8 cellular contexts compared by ENCODE assay signal in the genomic region with DNA sequence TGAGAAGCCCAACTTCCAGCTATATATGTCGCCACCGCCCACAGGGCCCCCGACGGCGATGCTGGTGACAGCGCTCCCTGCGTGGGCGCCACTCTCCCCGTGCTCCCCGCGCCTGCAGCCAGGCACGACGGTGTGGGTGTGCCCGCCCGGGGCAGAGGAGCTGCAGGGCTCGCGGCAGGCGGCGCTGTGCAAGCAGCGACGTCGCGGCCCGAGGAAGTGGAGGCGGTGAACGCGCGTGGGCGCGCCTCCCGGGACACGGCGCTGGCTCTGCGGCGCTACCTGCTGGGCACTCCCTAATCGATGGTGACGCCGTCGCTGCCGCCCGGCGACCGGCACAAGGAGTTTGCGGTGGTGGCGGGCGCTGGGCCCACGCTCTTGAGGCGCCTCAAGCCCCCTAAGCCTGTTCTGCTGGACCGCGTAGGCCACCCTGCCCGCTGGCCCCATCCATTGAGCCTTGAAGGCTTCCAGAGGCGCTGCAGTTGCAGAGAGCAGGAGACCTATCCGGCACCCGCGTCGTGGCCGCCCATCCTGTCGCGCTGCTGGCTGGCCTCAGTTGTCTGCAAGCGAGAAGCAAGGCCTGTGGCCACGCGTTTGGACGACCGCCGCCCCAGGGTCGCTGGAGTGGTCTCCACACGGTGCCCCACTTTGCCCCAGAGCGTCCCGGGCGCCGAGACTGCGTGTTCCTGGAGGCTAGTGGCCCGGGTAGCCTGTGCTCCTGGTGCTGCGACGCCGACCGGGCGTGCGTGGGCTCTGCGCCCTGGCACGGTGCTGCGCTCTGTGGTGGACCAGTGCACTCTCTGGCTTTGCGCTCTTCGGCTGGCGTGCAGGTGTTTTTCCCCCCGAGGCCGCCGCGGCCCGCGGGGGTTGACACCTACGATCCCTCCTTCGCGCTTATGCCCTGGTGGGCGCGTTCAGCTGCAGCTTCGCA. TPM values are rescaled to one million over a fixed set of nuclear protein-coding genes. Genes with fewer than 3 reads are reported as not detected.
DNase-seq lines count a peak whose midpoint lies in the region; FAIRE-seq and TF ChIP-seq lines count a peak whose summit lies in the region.

No MANE protein-coding gene starts in this region.

- no peak for TF ChIP-seq POLR2A in breast epithelium (IDR thresholded peaks at IDR 0.05)

- 12 to 22% (median 19%) methylated on average over 80 to 97 of the region's 97 CpGs for WGBS in small intestine, 3 donors

- H3K9me3 ChIP-seq in breast epithelium (no peaks in the 10 kb centered on the region), small intestine (ENCODE audit: control insufficient read depth, low read depth) (no peaks in the 10 kb centered on the region)

- intact Hi-C loops in breast epithelium (cut with DNase I; ENCODE audit: low total_unique reads) (no loop called here), MCF 10A (cut with micrococcal nuclease) (no loop called here)

- BruUV-seq in MCF 10A (replicated peaks; lab: Mats Ljungman, UMichigan), result no TSS peak

- H3K27me3 Mint-ChIP-seq in MCF 10A (ENCODE audit: insufficient read depth, unreplicated experiment) (peaks cover 34% of the 10 kb centered on the region), glutamatergic neuron (ENCODE audit: unreplicated experiment) (peaks cover 14% of the 10 kb centered on the region)

- POLR2A ChIA-PET in MCF 10A (lab: Yijun Ruan, JAX), result no interaction called here

- H3K27me3 ChIP-seq in breast epithelium, result peaks cover 7 to 44% of the 10 kb centered on the region in 2 donors
- H3K27me3 ChIP-seq in small intestine (ENCODE audit: control insufficient read depth in 2 of 2, insufficient read depth in 2 of 2, low read length in 2 of 2), result peaks cover 0 to 7% of the 10 kb centered on the region in 2 donors

- H3K9me3 Mint-ChIP-seq in MCF 10A (ENCODE audit: unreplicated experiment) (no peaks in the 10 kb centered on the region), glutamatergic neuron (ENCODE audit: unreplicated experiment) (peaks cover 2% of the 10 kb centered on the region)

- H3K4me1 Mint-ChIP-seq in MCF 10A (ENCODE audit: insufficient read depth, unreplicated experiment) (no peaks in the 10 kb centered on the region), glutamatergic neuron (ENCODE audit: low read depth, unreplicated experiment) (no peaks in the 10 kb centered on the region)

- H3K36me3 ChIP-seq in breast epithelium (no peaks in the 10 kb centered on the region), small intestine (ENCODE audit: control insufficient read depth in 2 of 2, insufficient read depth in 2 of 2, low read length in 2 of 2) (no peaks in the 10 kb centered on the region)

- H3K36me3 Mint-ChIP-seq in MCF 10A (ENCODE audit: insufficient read depth, unreplicated experiment) (no peaks in the 10 kb centered on the region), glutamatergic neuron (ENCODE audit: unreplicated experiment) (peaks cover 4% of the 10 kb centered on the region)

- no peak for DNase-seq in breast epithelium (ENCODE audit: low spot score in 2 of 2)
- no peak for DNase-seq in MCF 10A (ENCODE audit: unreplicated experiment)
- DNase-seq in activated T-cell treated with anti-CD3 and anti-CD28 coated beads for 4 hours, result peak; percentile 84
- peak; percentile 40 for DNase-seq in glutamatergic neuron
- DNase-seq in small intestine, result peak; percentile 40
- no peak for DNase-seq in 8988T
- DNase-seq in islet precursor cell, result no peak
- no peak for DNase-seq in SHP77 (lab: John Stamatoyannopoulos, UW)

- H3K4me1 ChIP-seq in breast epithelium (no peaks in the 10 kb centered on the region), small intestine (ENCODE audit: control insufficient read depth in 2 of 2, insufficient read depth in 1 of 2, low read depth in 1 of 2, low read length in 1 of 2) (no peaks in the 10 kb centered on the region)

- H3K27ac ChIP-seq in breast epithelium, result no peak overlapping the region
- no peak overlapping the region for H3K27ac ChIP-seq in small intestine (ENCODE audit: low read depth in 1 of 2, low read length in 1 of 2)

- no peak for FAIRE-seq in small intestine (lab: Jason Lieb, UNC)

- CTCF ChIA-PET in MCF 10A (lab: Yijun Ruan, JAX), result no interaction called here

- TF ChIP-seq CTCF in breast epithelium (IDR thresholded peaks at IDR 0.05) (no peak), MCF 10A (IDR thresholded peaks at IDR 0.05; ENCODE audit: unreplicated experiment) (no peak), glutamatergic neuron (IDR thresholded peaks at IDR 0.05; ENCODE audit: partially characterized antibody, unreplicated experiment) (peak; percentile 17)

- H3K27ac Mint-ChIP-seq in MCF 10A (ENCODE audit: low read depth, unreplicated experiment), result no peak overlapping the region
- H3K27ac Mint-ChIP-seq in glutamatergic neuron (ENCODE audit: unreplicated experiment), result no peak overlapping the region

- H3K4me3 ChIP-seq in breast epithelium, result peak overlapping the region in 2 of 3 donors; percentile 23 to 45
- H3K4me3 ChIP-seq in small intestine (ENCODE audit: low read depth in 1 of 2, low read length in 2 of 2), result peak overlapping the region in 1 of 2 donors; percentile 32

- H3K4me3 Mint-ChIP-seq in MCF 10A (ENCODE audit: unreplicated experiment), result no peak overlapping the region
- no peak overlapping the region for H3K4me3 Mint-ChIP-seq in glutamatergic neuron (ENCODE audit: unreplicated experiment)

RNA-seq across cellular contexts. Expression of gene LRFN3, which starts 23.1 kb away (rescaled TPM):
- total RNA-seq in breast epithelium (1 to 10 TPM; 5.2 to 6.7 (median 5.4) TPM), MCF 10A (2022) (7.4 and 10.1 TPM in 2 replicates), glutamatergic neuron (ENCODE audit: unreplicated experiment) (40.6 TPM)
- polyA plus RNA-seq in small intestine, result 10 to 100 TPM in 1 of 3 donors, 1 to 10 TPM in 2; 3.5 to 11.4 (median 6.0) TPM

RNA-seq across cellular contexts. Expression of gene SDHAF1, which starts 35.7 kb away (rescaled TPM):
- total RNA-seq in breast epithelium (10 to 100 TPM; 47.5 to 58.8 (median 48.8) TPM), MCF 10A (2022) (14.4 and 15.0 TPM in 2 replicates), glutamatergic neuron (ENCODE audit: unreplicated experiment) (17.7 TPM)
- polyA plus RNA-seq in small intestine, result 10 to 100 TPM; 28.4 to 58.4 (median 44.5) TPM

RNA-seq across cellular contexts. Expression of gene SYNE4, which starts 49.3 kb away (rescaled TPM):
- total RNA-seq in breast epithelium (10 to 100 TPM in 1 of 3 donors, 1 to 10 TPM in 1, under 1 TPM in 1; 0.16 to 15.5 (median 9.5) TPM), MCF 10A (2022) (0.14 and 0.91 TPM in 2 replicates), glutamatergic neuron (ENCODE audit: unreplicated experiment) (2.0 TPM)
- 1 to 10 TPM; 3.0 to 4.1 (median 3.4) TPM for polyA plus RNA-seq in small intestine

RNA-seq across cellular contexts. Expression of gene TYROBP, which starts 51.2 kb away (rescaled TPM):
- total RNA-seq in breast epithelium (100 to 1,000 TPM in 2 of 3 donors, 10 to 100 TPM in 1; 56.4 to 239 (median 112) TPM), MCF 10A (2022) (not detected in 2 replicates), glutamatergic neuron (ENCODE audit: unreplicated experiment) (not detected)
- 100 to 1,000 TPM in 1 of 3 donors, 10 to 100 TPM in 2; 15.9 to 128 (median 87.2) TPM for polyA plus RNA-seq in small intestine

RNA-seq across cellular contexts. Expression of gene ALKBH6, which starts 54.7 kb away (rescaled TPM):
- total RNA-seq in breast epithelium (10 to 100 TPM; 18.0 to 23.0 (median 20.3) TPM), MCF 10A (2022) (16.5 and 20.9 TPM in 2 replicates), glutamatergic neuron (ENCODE audit: unreplicated experiment) (29.5 TPM)
- polyA plus RNA-seq in small intestine, result 10 to 100 TPM; 14.3 to 19.7 (median 15.1) TPM

Comparison
In these comparisons a context has a peak if more than half of its experiments do, and no peak if none do; other contexts are left out.
1. DNase-seq: peak in activated T-cell treated with anti-CD3 and anti-CD28 coated beads for 4 hours (single experiment), glutamatergic neuron (single experiment) and small intestine (single experiment); none in breast epithelium (0 of 2), MCF 10A (single experiment), 8988T (single experiment), islet precursor cell (single experiment) and SHP77 (0 of 2).